ENCODE assay signal across 30 cellular contexts in the genomic region with DNA sequence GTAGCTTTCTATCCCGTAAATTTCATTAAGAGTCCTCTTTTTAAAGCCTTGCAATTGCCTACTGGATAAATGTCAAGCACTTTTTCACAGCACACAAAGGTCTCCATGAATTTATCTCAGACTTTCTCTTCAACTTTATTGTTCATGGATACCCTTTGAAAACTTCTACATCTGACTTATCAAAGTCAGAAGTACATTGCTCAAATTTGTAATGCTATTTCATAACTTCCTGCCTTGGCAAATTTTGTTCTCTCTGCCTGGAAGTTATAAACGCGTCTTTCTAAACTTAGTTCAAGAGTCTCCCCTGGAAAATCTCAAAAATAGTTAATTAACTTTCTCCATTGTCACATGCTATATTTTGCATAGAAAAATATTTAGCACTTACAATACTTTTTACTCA. TPM values are rescaled to one million over a fixed set of nuclear protein-coding genes. Genes with fewer than 3 reads are reported as not detected.
A peak's percentile ranks its signal among the peaks of the same experiment; 100 is the strongest.
DNase-seq lines count a peak whose midpoint lies in the region; ATAC-seq and TF ChIP-seq lines count a peak whose summit lies in the region.
"Had no signal": no experiment of that assay in that cellular context is flagged by ENCODE, and none has a peak within 500 bp of the region (broad histone marks: within the 10 kb centered on the region; RNA-seq: fewer than 3 reads in every experiment).

No MANE protein-coding gene starts in this region.

- H2AFZ ChIP-seq in mammary epithelial cell (ENCODE audit: low read depth, low read length), result no peak overlapping the region
- peak overlapping the region; percentile 28 for H2AFZ ChIP-seq in neuronal stem cell (ENCODE audit: low read length)

- H3K36me3 ChIP-seq in mammary epithelial cell (ENCODE audit: insufficient read depth, low read length), result no peaks in the 10 kb centered on the region
- no peaks in the 10 kb centered on the region for H3K36me3 ChIP-seq in neuronal stem cell (replicated peaks in 1 of 2; ENCODE audit: control insufficient read depth in 2 of 2, insufficient read depth in 2 of 2, low read length in 2 of 2)
- H3K36me3 ChIP-seq: esophagus muscularis mucosa, SJSA1, stomach, tibial nerve, WERI-Rb-1 had no signal

- dilution Hi-C loops in mammary epithelial cell (cut with HindIII; ENCODE audit: low sequenced_read_pairs), result no loop called here

- H3K18ac ChIP-seq in neuronal stem cell (ENCODE audit: low read length), result no peak overlapping the region

- POLR2A ChIA-PET in MCF 10A (lab: Yijun Ruan, JAX), result interaction anchor here (1.0 to 1.3 kb wide), 2 partner anchors 9 to 18 kb away, joined by 3 read pairs; no protein-coding TSS in a partner anchor

- H2BK15ac ChIP-seq in neuronal stem cell (ENCODE audit: low read length), result no peak overlapping the region

- H2BK12ac ChIP-seq in neuronal stem cell (ENCODE audit: low read length), result no peak overlapping the region

- no peak overlapping the region for H3K4me3 ChIP-seq in mammary epithelial cell (replicated peaks in 1 of 3; ENCODE audit: insufficient read depth in 1 of 3, low read depth in 2 of 3, low read length in 3 of 3)
- no peak overlapping the region for H3K4me3 ChIP-seq in cardiac fibroblast (replicated peaks in 1 of 2; ENCODE audit: low read depth in 2 of 2, low read length in 2 of 2)
- H3K4me3 ChIP-seq in neuronal stem cell (ENCODE audit: low read length in 2 of 2), result no peak overlapping the region
- H3K4me3 ChIP-seq: esophagus muscularis mucosa, SJSA1, stomach, tibial nerve had no signal

- H3K27ac ChIP-seq in mammary epithelial cell (ENCODE audit: insufficient read depth, low read depth, low read length) (no peak overlapping the region), neuronal stem cell (replicated peaks; ENCODE audit: low read length) (no peak overlapping the region)
- H3K27ac ChIP-seq: 22Rv1, esophagus muscularis mucosa, SJSA1, stomach, tibial nerve, WERI-Rb-1 had no signal

- H4K91ac ChIP-seq in neuronal stem cell (ENCODE audit: low read depth, low read length, poor library complexity), result no peak overlapping the region

- H3K27me3 ChIP-seq in mammary epithelial cell (ENCODE audit: insufficient read depth, low read length) (no peaks in the 10 kb centered on the region), neuronal stem cell (ENCODE audit: control insufficient read depth in 3 of 3, insufficient read depth in 3 of 3, low read depth in 1 of 3, low read length in 3 of 3) (no peaks in the 10 kb centered on the region)
- H3K27me3 ChIP-seq: esophagus muscularis mucosa, SJSA1, stomach, tibial nerve had no signal

- H3K9ac ChIP-seq in mammary epithelial cell (ENCODE audit: insufficient read depth, low read length) (no peak overlapping the region), neuronal stem cell (ENCODE audit: low read depth, low read length, poor library complexity) (no peak overlapping the region)

- H3K27ac Mint-ChIP-seq in MCF 10A (ENCODE audit: low read depth, unreplicated experiment), result peak overlapping the region; percentile 85
- H3K27ac Mint-ChIP-seq: activated CD4-positive, alpha-beta T cell treated with anti-CD3 and anti-CD28 coated beads, Interleukin-2, amount 10 ng/mL, durations not matched to agents 7 days and 5 days; activated naive CD8-positive, alpha-beta T cell; naive thymus-derived CD4-positive, alpha-beta T cell had no signal

- intact Hi-C loops in MCF 10A (cut with micrococcal nuclease) (loop anchor here (2.0 to 10.0 kb wide), 2 partner anchors 25 to 1039 kb away; no protein-coding TSS in a partner anchor), mammary epithelial cell (cut with micrococcal nuclease) (no loop called here)

- no peak for TF ChIP-seq CTCF in MCF 10A (IDR thresholded peaks at IDR 0.05; ENCODE audit: unreplicated experiment)
- TF ChIP-seq CTCF in mammary epithelial cell (conservative IDR thresholded peaks at IDR 0.05 in 1 of 2, IDR thresholded peaks at IDR 0.05 in 1 of 2; ENCODE audit: extremely low read depth in 1 of 2, insufficient read depth in 1 of 2, low read depth in 1 of 2, low read length in 2 of 2), result no peak
- TF ChIP-seq CTCF in cardiac fibroblast (IDR thresholded peaks at IDR 0.05; ENCODE audit: low read depth, low read length), result no peak

- 77% methylated on average over 3 of the region's 3 CpGs for WGBS in mammary epithelial cell (ENCODE audit: low coverage, missing lambda C conversion rate)
- WGBS in neuronal stem cell (ENCODE audit: extremely low coverage in 2 of 2, insufficient read length in 2 of 2, insufficient replicate concordance in 1 of 2), 2 donors, result no CpG with 5 or more reads among the region's 3 CpGs

- H4K20me1 ChIP-seq in mammary epithelial cell (ENCODE audit: insufficient read depth, low read length), result no peaks in the 10 kb centered on the region

- no peak for ATAC-seq in HG03460 (IDR thresholded peaks at IDR 0.05; ENCODE audit: unreplicated experiment)
- no peak for ATAC-seq in GM18858 (IDR thresholded peaks at IDR 0.05; ENCODE audit: unreplicated experiment)
- ATAC-seq: Panc1 had no signal

- H4K8ac ChIP-seq in neuronal stem cell (ENCODE audit: low read depth, low read length), result no peak overlapping the region

- no peak overlapping the region for H2BK5ac ChIP-seq in neuronal stem cell (ENCODE audit: low read length)

- no peak overlapping the region for H2BK120ac ChIP-seq in neuronal stem cell (ENCODE audit: low read depth, low read length)

- H3K14ac ChIP-seq in neuronal stem cell (ENCODE audit: low read length), result no peak overlapping the region

- H3K23ac ChIP-seq in neuronal stem cell (ENCODE audit: low read depth, low read length, poor library complexity), result no peak overlapping the region

- no peaks in the 10 kb centered on the region for H3K27me3 Mint-ChIP-seq in MCF 10A (ENCODE audit: insufficient read depth, unreplicated experiment)
- H3K27me3 Mint-ChIP-seq: activated CD4-positive, alpha-beta T cell treated with anti-CD3 and anti-CD28 coated beads, Interleukin-2, amount 10 ng/mL, durations not matched to agents 7 days and 5 days; naive thymus-derived CD4-positive, alpha-beta T cell had no signal

- in situ Hi-C loops in mammary epithelial cell (cut with MboI; ENCODE audit: low sequenced_read_pairs in 2 of 2), result loop anchor here in 1 of 2 donors (10.0 kb wide), 1 partner anchor 79 kb away; no protein-coding TSS in a partner anchor

- H3K9me3 Mint-ChIP-seq in MCF 10A (ENCODE audit: unreplicated experiment), result no peaks in the 10 kb centered on the region
- H3K9me3 Mint-ChIP-seq: activated CD4-positive, alpha-beta T cell treated with anti-CD3 and anti-CD28 coated beads, Interleukin-2, amount 10 ng/mL, durations not matched to agents 7 days and 5 days had no signal

- BruUV-seq in MCF 10A (replicated peaks; lab: Mats Ljungman, UMichigan), result no TSS peak
- no TSS peak for BruUV-seq in mammary epithelial cell (replicated peaks; lab: Mats Ljungman, UMichigan)

- H3K4me1 Mint-ChIP-seq in MCF 10A (ENCODE audit: insufficient read depth, unreplicated experiment), result peaks cover 23% of the 10 kb centered on the region
- H3K4me1 Mint-ChIP-seq: activated CD4-positive, alpha-beta T cell treated with anti-CD3 and anti-CD28 coated beads, Interleukin-2, amount 10 ng/mL, durations not matched to agents 7 days and 5 days; naive thymus-derived CD4-positive, alpha-beta T cell had no signal

- H3K4ac ChIP-seq in neuronal stem cell (ENCODE audit: low read length), result no peak overlapping the region

- DNase-seq in MCF 10A (ENCODE audit: unreplicated experiment) (peak; percentile 56), mammary epithelial cell (no peak), NOMO-1 treated with dmso at 0.1 percent for 144 hours (lab: John Stamatoyannopoulos, UW; ENCODE audit: unreplicated experiment) (peak; percentile 38), cardiac fibroblast (ENCODE audit: low read depth in 2 of 2) (peak; percentile 65 to 70), neuronal stem cell (ENCODE audit: low spot score) (no peak), 8988T (no peak)
- DNase-seq: activated CD4-positive, alpha-beta T cell treated with anti-CD3 and anti-CD28 coated beads, Interleukin-2, amount 10 ng/mL, durations not matched to agents 7 days and 5 days; effector CD4-positive, alpha-beta T cell; EL; MM.1S; naive thymus-derived CD4-positive, alpha-beta T cell; NCI-H1694 treated with DMSO at 0.1 percent for 48 hours; NCI-H2227 treated with DMSO at 0.1 percent for 48 hours; NCI-H774; stimulated activated CD4-positive, alpha-beta T cell treated with anti-CD3 and anti-CD28 coated beads, Interleukin-12 subunit alpha, Interleukin-12 subunit beta, amount 100 ng/mL, for 4 hours; stomach; WERI-Rb-1 had no signal

- H3K9me3 ChIP-seq in mammary epithelial cell (replicated peaks; ENCODE audit: insufficient read depth, low read length) (no peaks in the 10 kb centered on the region), neuronal stem cell (replicated peaks in 1 of 2; ENCODE audit: control insufficient read depth in 2 of 2, insufficient read depth in 1 of 2, low read depth in 1 of 2, low read length in 2 of 2) (no peaks in the 10 kb centered on the region)
- H3K9me3 ChIP-seq: esophagus muscularis mucosa, SJSA1, stomach, tibial nerve had no signal

- H3K4me1 ChIP-seq in mammary epithelial cell (ENCODE audit: insufficient read depth, low read length), result peaks cover 12% of the 10 kb centered on the region
- peaks cover 0 to 5% of the 10 kb centered on the region in 2 donors for H3K4me1 ChIP-seq in neuronal stem cell (ENCODE audit: control insufficient read depth in 2 of 2, insufficient read depth in 1 of 2, low read depth in 1 of 2, low read length in 2 of 2)
- H3K4me1 ChIP-seq: esophagus muscularis mucosa, SJSA1 had no signal

- H3K4me3 Mint-ChIP-seq in MCF 10A (ENCODE audit: unreplicated experiment), result peak overlapping the region; percentile 29
- H3K4me3 Mint-ChIP-seq: activated CD4-positive, alpha-beta T cell treated with anti-CD3 and anti-CD28 coated beads, Interleukin-2, amount 10 ng/mL, durations not matched to agents 7 days and 5 days; activated naive CD8-positive, alpha-beta T cell; naive thymus-derived CD4-positive, alpha-beta T cell had no signal

- CTCF ChIA-PET in MCF 10A (lab: Yijun Ruan, JAX), result interaction anchor here (0.8 kb wide), 1 partner anchor 79 kb away, joined by 4 read pairs; no protein-coding TSS in a partner anchor
- CTCF ChIA-PET in mammary epithelial cell (lab: Charles Lee; ENCODE audit: low non-redundant PET), result no interaction called here

- H3K79me2 ChIP-seq in mammary epithelial cell (ENCODE audit: insufficient read depth, low read length), result no peaks in the 10 kb centered on the region

- no peak overlapping the region for H2AK5ac ChIP-seq in neuronal stem cell (ENCODE audit: low read depth, low read length)

- no peaks in the 10 kb centered on the region for H3K36me3 Mint-ChIP-seq in MCF 10A (ENCODE audit: insufficient read depth, unreplicated experiment)
- H3K36me3 Mint-ChIP-seq: activated naive CD8-positive, alpha-beta T cell; naive thymus-derived CD4-positive, alpha-beta T cell had no signal

- H3K79me1 ChIP-seq in neuronal stem cell (ENCODE audit: low read depth, low read length), result no peaks in the 10 kb centered on the region

- H3K4me2 ChIP-seq in mammary epithelial cell (ENCODE audit: insufficient read depth, low read depth, low read length) (no peak overlapping the region), neuronal stem cell (ENCODE audit: insufficient read depth, low read length, poor library complexity, severe bottlenecking) (no peak overlapping the region)

RNA-seq across cellular contexts. Expression of a gene that starts 55.9 kb away (rescaled TPM):
- total RNA-seq in MCF 10A (2022), result 0.37 TPM in 1 of 2 replicates, not detected in the other
- total RNA-seq in mammary epithelial cell, result under 1 TPM; 0.47 to 0.83 TPM
- polyA plus RNA-seq in mammary epithelial cell, result 0.20 TPM
- not detected for polyA minus RNA-seq in mammary epithelial cell
- not detected for polyA plus RNA-seq in neuronal stem cell (2013, experiment 1 of 2)
- polyA plus RNA-seq in neuronal stem cell (2013, experiment 2 of 2), result 0.04 TPM
- total RNA-seq: activated CD4-positive, alpha-beta T cell treated with anti-CD3 and anti-CD28 coated beads, Interleukin-2, amount 10 ng/mL, durations not matched to agents 7 days and 5 days; H1; kidney epithelial cell; naive thymus-derived CD4-positive, alpha-beta T cell; osteoblast; SJSA1; T-helper 2 cell treated with Interferon-gamma antibody and Interleukin-4, amounts not matched to agents 100 ng/mL and 5 ng/mL, for 36 hours had no signal
- polyA plus RNA-seq: BJ; H1; naive thymus-derived CD4-positive, alpha-beta T cell had no signal

Comparison
In these comparisons a context has a peak if more than half of its experiments do, and no peak if none do; other contexts are left out.
1. DNase-seq: peak in MCF 10A (single experiment), NOMO-1 treated with dmso at 0.1 percent for 144 hours (single experiment) and cardiac fibroblast (2 of 2); none in mammary epithelial cell (single experiment), neuronal stem cell (single experiment) and 8988T (single experiment).